In genomic region chr9:123710299-123710698, GRCh38 we compare ENCODE assay signal across 14 cellular contexts.
DNase-seq lines count a peak whose midpoint lies in the region; ATAC-seq and TF ChIP-seq lines count a peak whose summit lies in the region.
"Had no signal": no experiment of that assay in that cellular context is flagged by ENCODE, and none has a peak within 500 bp of the region (broad histone marks: within the 10 kb centered on the region; RNA-seq: fewer than 3 reads in every experiment).

No MANE protein-coding gene starts in this region.

- no peak for TF ChIP-seq CTCF in MCF 10A (IDR thresholded peaks at IDR 0.05; ENCODE audit: unreplicated experiment)
- TF ChIP-seq CTCF in breast epithelium (IDR thresholded peaks at IDR 0.05) = no peak

- H3K27me3 Mint-ChIP-seq in MCF 10A (ENCODE audit: insufficient read depth, unreplicated experiment) = no peaks in the 10 kb centered on the region

- H3K9me3 ChIP-seq in breast epithelium = no peaks in the 10 kb centered on the region
- H3K9me3 ChIP-seq: upper lobe of right lung had no signal

- H3K9me3 Mint-ChIP-seq in MCF 10A (ENCODE audit: unreplicated experiment) = no peaks in the 10 kb centered on the region

- H3K4me1 Mint-ChIP-seq in MCF 10A (ENCODE audit: insufficient read depth, unreplicated experiment) = no peaks in the 10 kb centered on the region
- H3K4me1 Mint-ChIP-seq: neural progenitor cell had no signal

- no peak overlapping the region for H3K4me3 ChIP-seq in breast epithelium
- H3K4me3 ChIP-seq: heart left ventricle, neural progenitor cell, spleen, upper lobe of right lung had no signal

- no peak overlapping the region for H3K4me3 Mint-ChIP-seq in MCF 10A (ENCODE audit: unreplicated experiment)
- H3K4me3 Mint-ChIP-seq: neural progenitor cell had no signal

- BruUV-seq in MCF 10A (replicated peaks; lab: Mats Ljungman, UMichigan) = no TSS peak

- CTCF ChIA-PET in MCF 10A (lab: Yijun Ruan, JAX) = interaction anchor here (0.7 kb wide), 1 partner anchor 51 kb away, joined by 3 read pairs; no protein-coding TSS in a partner anchor

- intact Hi-C loops in MCF 10A (cut with micrococcal nuclease) = no loop called here
- intact Hi-C loops in breast epithelium (cut with DNase I; ENCODE audit: low total_unique reads) = no loop called here
- intact Hi-C loops in head of caudate nucleus (cut with DNase I) = no loop called here

- no peaks in the 10 kb centered on the region for H3K36me3 ChIP-seq in breast epithelium
- H3K36me3 ChIP-seq: heart left ventricle, neural progenitor cell, spleen, upper lobe of right lung had no signal

- no peak for TF ChIP-seq POLR2A in breast epithelium (IDR thresholded peaks at IDR 0.05)

- no peak overlapping the region for H3K27ac Mint-ChIP-seq in MCF 10A (ENCODE audit: low read depth, unreplicated experiment)
- H3K27ac Mint-ChIP-seq: neural progenitor cell had no signal

- POLR2A ChIA-PET in MCF 10A (lab: Yijun Ruan, JAX) = no interaction called here

- ATAC-seq in GM21529 (IDR thresholded peaks at IDR 0.05; ENCODE audit: unreplicated experiment) = no peak
- ATAC-seq: heart left ventricle, upper lobe of right lung had no signal

- no peak overlapping the region for H3K27ac ChIP-seq in breast epithelium
- H3K27ac ChIP-seq: heart left ventricle, neural progenitor cell, spleen, upper lobe of right lung had no signal

- H3K4me1 ChIP-seq in breast epithelium = no peaks in the 10 kb centered on the region
- H3K4me1 ChIP-seq: heart left ventricle, neural progenitor cell, spleen, upper lobe of right lung had no signal

- no peaks in the 10 kb centered on the region for H3K27me3 ChIP-seq in breast epithelium
- H3K27me3 ChIP-seq: heart left ventricle, neural progenitor cell, spleen, upper lobe of right lung had no signal

- DNase-seq in MCF 10A (ENCODE audit: unreplicated experiment) (peak; percentile 25), breast epithelium (ENCODE audit: low spot score in 2 of 2) (no peak), T1000 (lab: John Stamatoyannopoulos, UW) (peak; percentile 14), fibroblast of peridontal ligament (ENCODE audit: extremely low read depth) (peak; percentile 84), NOMO-1 treated with DMSO at 0.1 percent for 48 hours (lab: John Stamatoyannopoulos, UW; ENCODE audit: unreplicated experiment) (no peak), head of caudate nucleus (no peak)
- no peak for DNase-seq in activated CD8-positive, alpha-beta memory T cell treated with anti-CD3 and anti-CD28 coated beads, Interleukin-2, amount 50 U/mL, for 48 hours
- DNase-seq: activated effector memory CD4-positive, alpha-beta T cell treated with anti-CD3 and anti-CD28 coated beads, Interleukin-2, amount 50 U/mL, for 16 hours; heart left ventricle; spleen; T-helper 1 cell; upper lobe of right lung had no signal

- H3K36me3 Mint-ChIP-seq in MCF 10A (ENCODE audit: insufficient read depth, unreplicated experiment) = no peaks in the 10 kb centered on the region
- H3K36me3 Mint-ChIP-seq: neural progenitor cell had no signal

Comparison
In these comparisons a context has a peak if more than half of its experiments do, and no peak if none do; other contexts are left out.
1. DNase-seq: peak in MCF 10A (single experiment), T1000 (single experiment) and fibroblast of peridontal ligament (single experiment); none in breast epithelium (0 of 2), activated CD8-positive, alpha-beta memory T cell treated with anti-CD3 and anti-CD28 coated beads, Interleukin-2, amount 50 U/mL, for 48 hours (single experiment), NOMO-1 treated with DMSO at 0.1 percent for 48 hours (single experiment) and head of caudate nucleus (0 of 42).